ENCODE assay signal across 6 cellular contexts in genomic region chr11:78850078-78850477, GRCh38.
"Had no signal": no experiment of that assay in that cellular context is flagged by ENCODE, and none has a peak within 500 bp of the region (broad histone marks: within the 10 kb centered on the region; RNA-seq: fewer than 3 reads in every experiment).

No MANE protein-coding gene starts in this region.

- H3K4me3 ChIP-seq: K562 had no signal

- H3K4me3 Mint-ChIP-seq: IgD-negative memory B cell had no signal

- H3K4me1 Mint-ChIP-seq: IgD-negative memory B cell had no signal

- ATAC-seq: HepG2, K562 had no signal

- H3K36me3 Mint-ChIP-seq: IgD-negative memory B cell had no signal

- H3K27ac ChIP-seq: HL-60 had no signal

- H3K9me3 Mint-ChIP-seq: IgD-negative memory B cell had no signal

- H3K27ac Mint-ChIP-seq: IgD-negative memory B cell had no signal

- DNase-seq: IMR-90, KBM-7 had no signal
